In the genomic region with DNA sequence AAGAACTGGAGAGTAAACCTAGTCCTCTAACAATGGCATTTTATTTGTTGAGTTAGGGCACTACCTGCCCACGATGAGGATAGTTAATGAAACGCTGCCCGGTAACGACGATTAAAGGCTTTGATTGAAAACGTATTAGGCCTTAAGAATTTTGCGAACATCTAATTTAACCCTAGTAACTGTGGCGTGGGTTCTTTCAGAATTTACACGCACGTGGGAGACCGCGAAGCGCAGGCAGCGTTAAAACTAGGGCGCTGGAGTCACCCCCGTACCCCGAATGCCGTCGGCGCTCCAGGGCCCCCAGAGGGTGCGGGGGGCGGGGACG, we compare ENCODE assay signal across 8 cellular contexts. TPM values are rescaled to one million over a fixed set of nuclear protein-coding genes. Genes with fewer than 3 reads are reported as not detected.
A peak's percentile ranks its signal among the peaks of the same experiment; 100 is the strongest.
DNase-seq lines count a peak whose midpoint lies in the region; FAIRE-seq and TF ChIP-seq lines count a peak whose summit lies in the region.

No MANE protein-coding gene starts in this region.

- DNase-seq in ACHN (peak; percentile 10), GM19239 (ENCODE audit: insufficient read length, low spot score) (no peak), coronary artery (ENCODE audit: low spot score) (no peak), mucosa of gallbladder (ENCODE audit: low spot score) (peak; percentile 53), GM10248 (ENCODE audit: extremely low spot score) (no peak), retina (no peak), AML-193 (lab: John Stamatoyannopoulos, UW) (no peak)

- peak overlapping the region; percentile 96 for H3K4me2 ChIP-seq in OCI-LY3 (ENCODE audit: low read length)

- in situ Hi-C loops in ACHN (cut with HindIII; ENCODE audit: low pct_ligation_motif_present, low pct_unique_long_range_greater_than_20kb, low sequenced_read_pairs), result no loop called here

- POLR2A ChIA-PET in GM10248 (lab: Yijun Ruan, JAX), result interaction anchor here (0.6 to 1.1 kb wide), 2 partner anchors 49 to 81 kb away, joined by 3 read pairs; no protein-coding TSS in a partner anchor

- H3K27me3 ChIP-seq in OCI-LY3 (ENCODE audit: low read depth, low read length), result peaks cover 5% of the 10 kb centered on the region; the same call in 1 of the 2 replicates

- H3K4me1 ChIP-seq in OCI-LY3 (ENCODE audit: low read length), result peaks cover 33% of the 10 kb centered on the region

- peaks cover 41% of the 10 kb centered on the region for H3K79me2 ChIP-seq in OCI-LY3 (ENCODE audit: low read length)

- peak overlapping the region; percentile 87 for H3K4me3 ChIP-seq in OCI-LY3 (ENCODE audit: low read length)
- peak overlapping the region; percentile 93 for H3K4me3 ChIP-seq in coronary artery

- peak overlapping the region; percentile 60 for H2AFZ ChIP-seq in OCI-LY3 (ENCODE audit: low read depth, low read length)

- no peaks in the 10 kb centered on the region for H3K9me3 ChIP-seq in OCI-LY3 (ENCODE audit: insufficient read depth, low read length)

- H4K20me1 ChIP-seq in OCI-LY3 (ENCODE audit: insufficient read depth, low read length), result peaks cover 33% of the 10 kb centered on the region

- H3K36me3 ChIP-seq in OCI-LY3 (replicated peaks; ENCODE audit: low read depth, low read length), result peaks cover 8% of the 10 kb centered on the region

- TF ChIP-seq CTCF in OCI-LY3 (IDR thresholded peaks at IDR 0.05; ENCODE audit: low read depth, low read length) (no peak), coronary artery (IDR thresholded peaks at IDR 0.05) (no peak), GM10248 (IDR thresholded peaks at IDR 0.05; ENCODE audit: control extremely low read depth, extremely low read depth, low read depth, missing control alignments) (no peak)

- peak; percentile 85 for FAIRE-seq in GM19239 (lab: Jason Lieb, UNC)

- peak overlapping the region; percentile 87 for H3K9ac ChIP-seq in OCI-LY3 (ENCODE audit: low read length)

- CTCF ChIA-PET in GM10248 (lab: Yijun Ruan, JAX), result interaction anchor here (2.9 kb wide), 1 partner anchor 80 kb away, joined by 9 read pairs; no protein-coding TSS in a partner anchor

- H3K27ac ChIP-seq in OCI-LY3 (ENCODE audit: low read length) (peak overlapping the region; percentile 87), coronary artery (peak overlapping the region; percentile 97 to 99)

RNA-seq across cellular contexts. Expression of a gene that starts 0.7 kb away (rescaled TPM):
- total RNA-seq in mucosa of gallbladder, result 38.3 TPM

Comparison
In these comparisons a context has a peak if more than half of its experiments do, and no peak if none do; other contexts are left out.
1. DNase-seq: peak in ACHN (single experiment) and mucosa of gallbladder (single experiment); none in GM19239 (single experiment), coronary artery (single experiment), GM10248 (single experiment), retina (single experiment) and AML-193 (0 of 2).